In genomic region chr19:38930776-38931761, GRCh38 we compare ENCODE assay signal across 8 cellular contexts. TPM values are rescaled to one million over a fixed set of nuclear protein-coding genes. Genes with fewer than 3 reads are reported as not detected.
DNase-seq lines count a peak whose midpoint lies in the region; ATAC-seq and TF ChIP-seq lines count a peak whose summit lies in the region.

Gene MRPS12 (plus strand): TSS chr19:38930944. CDS start chr19:38931295, 351 bp downstream.

- peak within 1 kb of the TSS; percentile 85 for H3K4me3 Mint-ChIP-seq in MCF 10A (ENCODE audit: unreplicated experiment)

- peaks cover 14% of the 10 kb centered on the region for H3K36me3 ChIP-seq in iPS DF 6.9 (ENCODE audit: control insufficient read depth, insufficient read depth, low read length)

- H3K4me3 ChIP-seq in iPS DF 6.9 (ENCODE audit: low read length) (peak within 1 kb of the TSS; percentile 75), skeletal muscle cell (ENCODE audit: low read depth, low read length) (peak within 1 kb of the TSS; percentile 98)

- CTCF ChIA-PET in activated CD8-positive, alpha-beta memory T cell treated with anti-CD3 and anti-CD28 coated beads for 36 hours (lab: Charles Lee), result interaction anchor here (0.6 to 2.2 kb wide), 22 partner anchors 13 to 534 kb away, joined by 3 to 13 read pairs (median 4); partner anchors contain the start of genes ECH1 and FAM98C
- CTCF ChIA-PET in MCF 10A (lab: Yijun Ruan, JAX), result interaction anchor here (0.6 to 2.3 kb wide), 33 partner anchors 10 to 795 kb away, joined by 3 to 16 read pairs (median 3); partner anchors contain the start of gene FAM98C

- H3K9me3 Mint-ChIP-seq in MCF 10A (ENCODE audit: unreplicated experiment), result peaks cover 7% of the 10 kb centered on the region

- peak within 1 kb of the TSS; percentile 95 for H3K27ac Mint-ChIP-seq in MCF 10A (ENCODE audit: low read depth, unreplicated experiment)

- no peak for DNase-seq in activated CD8-positive, alpha-beta memory T cell treated with anti-CD3 and anti-CD28 coated beads for 24 hours
- DNase-seq in NCI-H187 (lab: John Stamatoyannopoulos, UW) (peak; percentile 99), T-helper 2 cell (peak; percentile 90 to 100 (median 97)), MCF 10A (ENCODE audit: unreplicated experiment) (peak; percentile 100), iPS DF 6.9 (ENCODE audit: low read depth, low spot score) (peak; percentile 100), skeletal muscle cell (ENCODE audit: low read depth) (peak; percentile 96)

- POLR2A ChIA-PET in activated CD8-positive, alpha-beta memory T cell treated with anti-CD3 and anti-CD28 coated beads for 36 hours (lab: Charles Lee), result interaction anchor here (0.6 to 1.5 kb wide), 4 partner anchors 43 to 1532 kb away, joined by 3 to 4 read pairs (median 4); no protein-coding TSS in a partner anchor
- POLR2A ChIA-PET in MCF 10A (lab: Yijun Ruan, JAX), result interaction anchor here (0.6 to 3.3 kb wide), 38 partner anchors 9 to 685 kb away, joined by 3 to 35 read pairs (median 4); partner anchors contain the start of genes ACTN4, ECH1, EIF3K and FAM98C

- no CpG with 5 or more reads among the region's 48 CpGs for WGBS in iPS DF 6.9 (ENCODE audit: insufficient coverage, insufficient read length)

- intact Hi-C loops in MCF 10A (cut with micrococcal nuclease), result loop anchor here (1.0 to 10.0 kb wide), 6 partner anchors 30 to 696 kb away; partner anchors contain the start of gene FAM98C

- H3K4me1 ChIP-seq in iPS DF 6.9 (ENCODE audit: control insufficient read depth, insufficient read depth, low read length), result no peaks in the 10 kb centered on the region; the same call in 1 of the 2 replicates

- H3K9me3 ChIP-seq in iPS DF 6.9 (ENCODE audit: control insufficient read depth, insufficient read depth, low read length), result no peaks in the 10 kb centered on the region; the same call in 1 of the 2 replicates

- H3K27ac ChIP-seq in iPS DF 6.9 (ENCODE audit: low read length), result no peak within 1 kb of the TSS

- no peak for TF ChIP-seq CTCF in MCF 10A (IDR thresholded peaks at IDR 0.05; ENCODE audit: unreplicated experiment)

- TSS peak; percentile 74 for BruUV-seq in MCF 10A (replicated peaks; lab: Mats Ljungman, UMichigan)

- no peaks in the 10 kb centered on the region for H3K27me3 ChIP-seq in iPS DF 6.9 (ENCODE audit: control insufficient read depth, insufficient read depth, low read length)

- H3K4me1 Mint-ChIP-seq in MCF 10A (ENCODE audit: insufficient read depth, unreplicated experiment), result peaks cover 14% of the 10 kb centered on the region

- peak; percentile 86 for ATAC-seq in HG02884 (IDR thresholded peaks at IDR 0.05; ENCODE audit: unreplicated experiment)

- H3K27me3 Mint-ChIP-seq in MCF 10A (ENCODE audit: insufficient read depth, unreplicated experiment), result no peaks in the 10 kb centered on the region

- H3K36me3 Mint-ChIP-seq in MCF 10A (ENCODE audit: insufficient read depth, unreplicated experiment), result peaks cover 24% of the 10 kb centered on the region

RNA-seq across cellular contexts. Expression of gene MRPS12, which starts in this region (rescaled TPM):
- total RNA-seq in activated CD8-positive, alpha-beta memory T cell treated with anti-CD3 and anti-CD28 coated beads for 36 hours, result 100 to 1,000 TPM; 113 to 121 TPM
- total RNA-seq in MCF 10A (2022), result 38.1 and 53.3 TPM in 2 replicates
